Comparison of ENCODE assay signal across 12 cellular contexts in genomic region chr17:56756536-56756935, GRCh38.
A peak's percentile ranks its signal among the peaks of the same experiment; 100 is the strongest.
DNase-seq lines count a peak whose midpoint lies in the region; ATAC-seq and TF ChIP-seq lines count a peak whose summit lies in the region.
"Had no signal": no experiment of that assay in that cellular context is flagged by ENCODE, and none has a peak within 500 bp of the region (broad histone marks: within the 10 kb centered on the region; RNA-seq: fewer than 3 reads in every experiment).

No MANE protein-coding gene starts in this region.

- H3K36me3 ChIP-seq in Caco-2 (ENCODE audit: control insufficient read depth, insufficient read depth, low read length): no peaks in the 10 kb centered on the region

- no peaks in the 10 kb centered on the region for H3K9me3 ChIP-seq in Caco-2

- ATAC-seq in GM21381 (IDR thresholded peaks at IDR 0.05; ENCODE audit: unreplicated experiment): no peak
- no peak for ATAC-seq in HG03520 (IDR thresholded peaks at IDR 0.05; ENCODE audit: unreplicated experiment)
- ATAC-seq: right cardiac atrium had no signal

- H3K36me3 Mint-ChIP-seq in Caco-2 (ENCODE audit: insufficient read depth, unreplicated experiment): no peaks in the 10 kb centered on the region

- intact Hi-C loops in Caco-2 (cut with micrococcal nuclease; ENCODE audit: unreplicated experiment): no loop called here

- H3K27ac Mint-ChIP-seq in Caco-2 (ENCODE audit: unreplicated experiment): no peak overlapping the region

- POLR2A ChIA-PET in Caco-2 (lab: Charles Lee): no interaction called here

- DNase-seq in AG10803 (ENCODE audit: low read depth) (peak; percentile 96), HPDE6-E6E7 (ENCODE audit: extremely low spot score) (peak; percentile 73), astrocyte of the hippocampus (ENCODE audit: low read depth, low spot score) (peak; percentile 82), kidney tubule cell (ENCODE audit: low spot score) (peak; percentile 91), Caco-2 (no peak), superior temporal gyrus (ENCODE audit: extremely low spot score) (no peak)
- DNase-seq: activated gamma-delta T cell treated with Interleukin-2 at 50 U/mL for 16 hours, NCI-H1436, right cardiac atrium had no signal

- peaks cover 16% of the 10 kb centered on the region for H3K27me3 Mint-ChIP-seq in Caco-2 (ENCODE audit: insufficient read depth, unreplicated experiment)

- H3K4me1 ChIP-seq in Caco-2: no peaks in the 10 kb centered on the region

- no peak for TF ChIP-seq CTCF in AG10803 (conservative IDR thresholded peaks at IDR 0.05; ENCODE audit: low read length)
- no peak for TF ChIP-seq CTCF in Caco-2 (IDR thresholded peaks at IDR 0.05; ENCODE audit: insufficient read depth in 1 of 2, low read depth in 1 of 2, low read length in 1 of 2, severe bottlenecking in 1 of 2, unreplicated experiment in 1 of 2)

- no TSS peak for BruUV-seq in Caco-2 (replicated peaks; lab: Mats Ljungman, UMichigan)

- H3K4me3 ChIP-seq in AG10803 (ENCODE audit: low read length): no peak overlapping the region
- H3K4me3 ChIP-seq in Caco-2 (ENCODE audit: low read depth, low read length): no peak overlapping the region
- H3K4me3 ChIP-seq: PC-9 had no signal

- no peaks in the 10 kb centered on the region for H3K9me3 Mint-ChIP-seq in Caco-2 (ENCODE audit: unreplicated experiment)

- no peaks in the 10 kb centered on the region for H3K4me1 Mint-ChIP-seq in Caco-2 (ENCODE audit: low read depth, unreplicated experiment)

- H3K27me3 ChIP-seq in Caco-2 (replicated peaks; ENCODE audit: control insufficient read depth, insufficient read depth, low read length): no peaks in the 10 kb centered on the region; the same call in 1 of the 2 replicates

- CTCF ChIA-PET in Caco-2 (lab: Charles Lee): no interaction called here

- H3K4me3 Mint-ChIP-seq in Caco-2 (ENCODE audit: unreplicated experiment): no peak overlapping the region

Comparison
In these comparisons a context has a peak if more than half of its experiments do, and no peak if none do; other contexts are left out.
1. DNase-seq: peak in AG10803 (single experiment), HPDE6-E6E7 (single experiment), astrocyte of the hippocampus (single experiment) and kidney tubule cell (single experiment); none in Caco-2 (0 of 2) and superior temporal gyrus (single experiment).